Comparison of ENCODE assay signal across 16 cellular contexts in genomic region chr13:95044452-95045205, GRCh38.
A peak's percentile ranks its signal among the peaks of the same experiment; 100 is the strongest.
DNase-seq lines count a peak whose midpoint lies in the region; ATAC-seq, FAIRE-seq and TF ChIP-seq lines count a peak whose summit lies in the region.
"Had no signal": no experiment of that assay in that cellular context is flagged by ENCODE, and none has a peak within 500 bp of the region (broad histone marks: within the 10 kb centered on the region; RNA-seq: fewer than 3 reads in every experiment).

No MANE protein-coding gene starts in this region.

- CTCF ChIA-PET in A549 (lab: Yijun Ruan, JAX): interaction anchor here (1.0 to 1.6 kb wide), 3 partner anchors 11 to 111 kb away, joined by 3 to 5 read pairs (median 3); no protein-coding TSS in a partner anchor

- peak overlapping the region; percentile 52 for H3K4me2 ChIP-seq in A549
- H3K4me2 ChIP-seq: BLaER1 treated with 17β-estradiol and CSF1 and Interleukin-3, amounts not matched to agents 10 nM and 100 nM; KMS-11 had no signal

- TF ChIP-seq POLR2A in A549 (IDR thresholded peaks at IDR 0.05; ENCODE audit: low read length): no peak

- 34% methylated on average over 4 of the region's 4 CpGs for WGBS in A549 (ENCODE audit: missing lambda C conversion rate)

- TF ChIP-seq EP300 in A549 (IDR thresholded peaks at IDR 0.05): no peak

- ATAC-seq in A549: peak in 1 of 2 experiments; percentile 59; a peak in 2 of 6 replicates
- ATAC-seq in HG03196 (IDR thresholded peaks at IDR 0.05; ENCODE audit: unreplicated experiment): no peak
- ATAC-seq: CD8-positive, alpha-beta T cell had no signal

- H3K9me3 ChIP-seq in A549: no peaks in the 10 kb centered on the region
- H3K9me3 ChIP-seq: BLaER1 treated with 17β-estradiol and CSF1 and Interleukin-3, amounts not matched to agents 10 nM and 100 nM had no signal

- no peak for TF ChIP-seq CTCF in A549 (IDR thresholded peaks at IDR 0.05)

- POLR2A ChIA-PET in A549 (lab: Yijun Ruan, JAX): no interaction called here

- H3K4me1 ChIP-seq in A549: peaks cover 15% of the 10 kb centered on the region
- H3K4me1 ChIP-seq: BLaER1 treated with 17β-estradiol and CSF1 and Interleukin-3, amounts not matched to agents 10 nM and 100 nM had no signal

- TF ChIP-seq RAD21 in A549 (conservative IDR thresholded peaks at IDR 0.05 in 1 of 2, IDR thresholded peaks at IDR 0.05 in 1 of 2): no peak

- no peak for FAIRE-seq in A549 (lab: Jason Lieb, UNC)
- FAIRE-seq: GM12892, GM18507, H54 had no signal

- H3K4me3 ChIP-seq in A549: no peak overlapping the region
- H3K4me3 ChIP-seq: BLaER1 treated with 17β-estradiol and CSF1 and Interleukin-3, amounts not matched to agents 10 nM and 100 nM; GM23248 had no signal

- DNase-seq in A549 (ENCODE audit: low read depth in 1 of 2, low spot score in 1 of 2): peak in 1 of 2 experiments; percentile 58
- peak; percentile 69 for DNase-seq in DMS53 treated with DMSO at 0.1 percent for 48 hours (lab: John Stamatoyannopoulos, UW; ENCODE audit: unreplicated experiment)
- peak; percentile 66 for DNase-seq in NCI-H146 treated with DMSO at 0.1 percent for 48 hours (lab: John Stamatoyannopoulos, UW; ENCODE audit: unreplicated experiment)
- peak; percentile 16 for DNase-seq in mucosa of gallbladder (ENCODE audit: low spot score)
- DNase-seq in glomerular visceral epithelial cell (ENCODE audit: extremely low spot score): no peak
- no peak for DNase-seq in SK-N-DZ (ENCODE audit: low spot score)
- DNase-seq: Calu3; CD8-positive, alpha-beta T cell; GM23248; HCEC 1CT had no signal

- peak overlapping the region in 1 of 2 experiments; percentile 2; a peak in 2 of 6 replicates for H3K27ac ChIP-seq in A549
- H3K27ac ChIP-seq: BLaER1 treated with 17β-estradiol and CSF1 and Interleukin-3, amounts not matched to agents 10 nM and 100 nM; GM23248; KMS-11 had no signal

TF ChIP-seq in A549, 52 proteins besides CTCF, POLR2A, EP300 and RAD21:
- TF ChIP-seq HES2 (IDR thresholded peaks at IDR 0.05): no peak
- TF ChIP-seq MAX (IDR thresholded peaks at IDR 0.05): no peak
- peak; percentile 51; the same call in 1 of the 2 replicates for TF ChIP-seq GATA3 (IDR thresholded peaks at IDR 0.05; ENCODE audit: borderline replicate concordance)

Comparison
In these comparisons a context has a peak if more than half of its experiments do, and no peak if none do; other contexts are left out.
1. DNase-seq: peak in DMS53 treated with DMSO at 0.1 percent for 48 hours (single experiment), NCI-H146 treated with DMSO at 0.1 percent for 48 hours (single experiment) and mucosa of gallbladder (single experiment); none in glomerular visceral epithelial cell (single experiment) and SK-N-DZ (single experiment).